17 cellular contexts compared by ENCODE assay signal in genomic region chr12:68356060-68356748, GRCh38.
"Had no signal": no experiment of that assay in that cellular context is flagged by ENCODE, and none has a peak within 500 bp of the region (broad histone marks: within the 10 kb centered on the region; RNA-seq: fewer than 3 reads in every experiment).

No MANE protein-coding gene starts in this region.

- H3K27me3 Mint-ChIP-seq: central memory CD8-positive, alpha-beta T cell; naive thymus-derived CD4-positive, alpha-beta T cell had no signal

- DNase-seq: activated CD4-positive, alpha-beta T cell treated with anti-CD3 and anti-CD28 coated beads, Interleukin-2, amount 50 U/mL, for 1 hour; activated CD8-positive, alpha-beta memory T cell treated with anti-CD3 and anti-CD28 coated beads for 24 hours; activated naive CD4-positive, alpha-beta T cell treated with Interleukin-2 at 50 U/mL for 16 hours; anterior cingulate cortex; brain microvascular endothelial cell; cortex of kidney; effector CD4-positive, alpha-beta T cell; esophagus squamous epithelium; hippocampal formation; mucosa of descending colon; naive thymus-derived CD4-positive, alpha-beta T cell; pancreas; spleen; thyroid gland had no signal

- H3K36me3 Mint-ChIP-seq: naive thymus-derived CD4-positive, alpha-beta T cell had no signal

- H3K36me3 ChIP-seq: brain microvascular endothelial cell, esophagus squamous epithelium, pancreas, spleen, thyroid gland had no signal

- H3K27me3 ChIP-seq: brain microvascular endothelial cell, esophagus squamous epithelium, pancreas, spleen, thyroid gland had no signal

- H3K27ac Mint-ChIP-seq: naive thymus-derived CD4-positive, alpha-beta T cell had no signal

- H3K4me3 ChIP-seq: esophagus squamous epithelium, mucosa of descending colon, pancreas, spleen, thyroid gland had no signal

- H3K9me3 ChIP-seq: esophagus squamous epithelium, mucosa of descending colon, pancreas, spleen, thyroid gland had no signal

- ATAC-seq: left lobe of liver; mucosa of descending colon; naive thymus-derived CD4-positive, alpha-beta T cell; pancreas; sciatic nerve had no signal

- H3K4me3 Mint-ChIP-seq: central memory CD8-positive, alpha-beta T cell; naive thymus-derived CD4-positive, alpha-beta T cell had no signal

- H3K4me1 ChIP-seq: pancreas had no signal

- H3K27ac ChIP-seq: brain microvascular endothelial cell, esophagus squamous epithelium, pancreas, spleen, thyroid gland had no signal

- H3K9me3 Mint-ChIP-seq: central memory CD8-positive, alpha-beta T cell; naive thymus-derived CD4-positive, alpha-beta T cell had no signal
